ENCODE assay signal across 9 cellular contexts in genomic region chr20:20018366-20018765, GRCh38. TPM values are rescaled to one million over a fixed set of nuclear protein-coding genes. Genes with fewer than 3 reads are reported as not detected.
A peak's percentile ranks its signal among the peaks of the same experiment; 100 is the strongest.
DNase-seq lines count a peak whose midpoint lies in the region; ATAC-seq and TF ChIP-seq lines count a peak whose summit lies in the region.
"Had no signal": no experiment of that assay in that cellular context is flagged by ENCODE, and none has a peak within 500 bp of the region (broad histone marks: within the 10 kb centered on the region; RNA-seq: fewer than 3 reads in every experiment).

No MANE protein-coding gene starts in this region.

- ATAC-seq in RWPE2 (ENCODE audit: low read depth) (no peak), esophagus mucosa (peak; percentile 83), GM21423 (IDR thresholded peaks at IDR 0.05; ENCODE audit: unreplicated experiment) (no peak)

- H3K27ac ChIP-seq in RWPE2 (ENCODE audit: poor library complexity, severe bottlenecking), result peak overlapping the region; percentile 40
- H3K27ac ChIP-seq in adrenal gland, result no peak overlapping the region

- no peak for TF ChIP-seq POLR2A in adrenal gland (IDR thresholded peaks at IDR 0.05)

- H3K9me3 ChIP-seq in RWPE2 (ENCODE audit: severe bottlenecking) (no peaks in the 10 kb centered on the region), adrenal gland (replicated peaks in 1 of 3) (no peaks in the 10 kb centered on the region)

- H3K4me3 ChIP-seq in GM12864 (ENCODE audit: low read depth, low read length) (peak overlapping the region; percentile 87), RWPE2 (ENCODE audit: severe bottlenecking) (peak overlapping the region; percentile 91), retinal pigment epithelial cell (ENCODE audit: low read length) (peak overlapping the region; percentile 81), adrenal gland (peak overlapping the region in 1 of 4 donors; percentile 97)

- no peak for TF ChIP-seq CTCF in GM12864 (IDR thresholded peaks at IDR 0.05; ENCODE audit: low read depth, low read length, missing control alignments)
- TF ChIP-seq CTCF in RWPE2 (IDR thresholded peaks at IDR 0.05; ENCODE audit: poor library complexity, severe bottlenecking), result no peak
- no peak for TF ChIP-seq CTCF in retinal pigment epithelial cell (conservative IDR thresholded peaks at IDR 0.05; ENCODE audit: low read depth, low read length)
- no peak for TF ChIP-seq CTCF in adrenal gland (IDR thresholded peaks at IDR 0.05)

- intact Hi-C loops in adrenal gland (cut with DNase I), result loop anchor here in 1 of 2 donors (5.0 kb wide), 1 partner anchor 34 kb away; the partner anchor contains the start of genes CFAP61 and CRNKL1

- DNase-seq in GM12864 (ENCODE audit: low read depth), result no peak
- DNase-seq in RWPE2 (ENCODE audit: low spot score), result no peak
- DNase-seq in retinal pigment epithelial cell (ENCODE audit: low read depth), result no peak
- no peak for DNase-seq in adrenal gland
- DNase-seq in NCI-H510A (lab: John Stamatoyannopoulos, UW), result no peak
- DNase-seq in putamen (ENCODE audit: low spot score), result no peak

- H3K4me1 ChIP-seq in RWPE2 (ENCODE audit: insufficient read depth, poor library complexity, severe bottlenecking), result peaks cover 12% of the 10 kb centered on the region
- peaks cover 5 to 36% of the 10 kb centered on the region in 2 donors for H3K4me1 ChIP-seq in adrenal gland (replicated peaks in 1 of 2)

- H3K27me3 ChIP-seq in RWPE2 (ENCODE audit: insufficient read depth, poor library complexity, severe bottlenecking) (no peaks in the 10 kb centered on the region), adrenal gland (no peaks in the 10 kb centered on the region)

- WGBS in adrenal gland, 4 donors, result 84 to 91% (median 86%) methylated on average over 8 of the region's 8 CpGs

- H3K36me3 ChIP-seq in RWPE2 (ENCODE audit: low read depth) (peaks cover 33% of the 10 kb centered on the region), adrenal gland (replicated peaks in 1 of 2) (peaks cover 0 to 5% of the 10 kb centered on the region in 2 donors)

RNA-seq across cellular contexts. Expression of gene NAA20, which starts 1.2 kb away (rescaled TPM):
- total RNA-seq in esophagus mucosa (156 TPM), adrenal gland (10 to 100 TPM; 19.4 to 75.7 (median 49.4) TPM)
- 100 to 1,000 TPM in 2 of 3 donors, 10 to 100 TPM in 1; 95.3 to 124 (median 115) TPM for polyA plus RNA-seq in adrenal gland

RNA-seq across cellular contexts. Expression of gene CRNKL1, which starts 33.9 kb away (rescaled TPM):
- total RNA-seq in esophagus mucosa, result 9.8 TPM
- 10 to 100 TPM in 7 of 8 donors, 1 to 10 TPM in 1; 9.6 to 21.7 (median 17.1) TPM for total RNA-seq in adrenal gland
- polyA plus RNA-seq in adrenal gland, result 10 to 100 TPM; 17.2 to 23.8 (median 22.4) TPM

RNA-seq across cellular contexts. Expression of gene CFAP61, which starts 34.0 kb away (rescaled TPM):
- total RNA-seq in esophagus mucosa, result not detected
- total RNA-seq in adrenal gland, result 1 to 10 TPM in 3 of 8 donors, under 1 TPM in 2, not detected in 3; 0.53 to 3.6 (median 1.1) TPM
- polyA plus RNA-seq in adrenal gland, result 1 to 10 TPM in 2 of 3 donors, under 1 TPM in 1; 0.61 to 2.7 (median 1.6) TPM
- total RNA-seq: dermis microvascular lymphatic vessel endothelial cell had no signal
